ENCODE assay signal across 1 cellular context in genomic region chr4:114399085-114399484, GRCh38.
A peak's percentile ranks its signal among the peaks of the same experiment; 100 is the strongest.
TF ChIP-seq lines count a peak whose summit lies in the region.

No MANE protein-coding gene starts in this region.

TF ChIP-seq in WTC11, 78 proteins besides CTCF, POLR2A, EP300 and RAD21 (continued from another document):
- TF ChIP-seq E2F4 (CRISPR knock-in tag; IDR thresholded peaks at IDR 0.05; ENCODE audit: borderline replicate concordance, low read depth): no peak
- TF ChIP-seq ZNF138 (CRISPR knock-in tag; conservative IDR thresholded peaks at IDR 0.05): 0 out of 2 replicates have a peak, but pooled peaks have one; percentile 58
- no peak for TF ChIP-seq ZNF219 (CRISPR knock-in tag; IDR thresholded peaks at IDR 0.05; ENCODE audit: borderline replicate concordance)
- TF ChIP-seq ATF6 (CRISPR knock-in tag; IDR thresholded peaks at IDR 0.05): no peak
- no peak for TF ChIP-seq SOX15 (CRISPR knock-in tag; IDR thresholded peaks at IDR 0.05)
- 0 out of 2 replicates have a peak, but pooled peaks have one; percentile 43 for TF ChIP-seq MYBL2 (CRISPR knock-in tag; IDR thresholded peaks at IDR 0.05)
- TF ChIP-seq IRF1 (CRISPR knock-in tag; IDR thresholded peaks at IDR 0.05): no peak
- peak; percentile 80 for TF ChIP-seq MAX (CRISPR knock-in tag; IDR thresholded peaks at IDR 0.05)
- peak; percentile 89 for TF ChIP-seq ZNF423 (CRISPR knock-in tag; IDR thresholded peaks at IDR 0.05)
- no peak for TF ChIP-seq ZSCAN18 (CRISPR knock-in tag; IDR thresholded peaks at IDR 0.05)
- no peak for TF ChIP-seq MLX (CRISPR knock-in tag; IDR thresholded peaks at IDR 0.05)
- 0 out of 2 replicates have a peak, but pooled peaks have one; percentile 35 for TF ChIP-seq NR3C1 (CRISPR knock-in tag; conservative IDR thresholded peaks at IDR 0.05; ENCODE audit: low read depth)
- peak; percentile 83 for TF ChIP-seq USF2 (CRISPR knock-in tag; IDR thresholded peaks at IDR 0.05)
- TF ChIP-seq ZNF317 (CRISPR knock-in tag; IDR thresholded peaks at IDR 0.05; ENCODE audit: borderline replicate concordance, low read depth): no peak
- TF ChIP-seq ZNF232 (CRISPR knock-in tag; IDR thresholded peaks at IDR 0.05): peak; percentile 75; the same call in 1 of the 2 replicates
- TF ChIP-seq STAT6 (CRISPR knock-in tag; conservative IDR thresholded peaks at IDR 0.05; ENCODE audit: low read depth): 0 out of 2 replicates have a peak, but pooled peaks have one; percentile 79
- 0 out of 2 replicates have a peak, but pooled peaks have one; percentile 55 for TF ChIP-seq ETV6 (CRISPR knock-in tag; IDR thresholded peaks at IDR 0.05)
- no peak for TF ChIP-seq FOXP4 (CRISPR knock-in tag; IDR thresholded peaks at IDR 0.05)
- no peak for TF ChIP-seq ZMAT4 (CRISPR knock-in tag; IDR thresholded peaks at IDR 0.05)
- no peak; the same call in 1 of the 2 replicates for TF ChIP-seq FOXK1 (CRISPR knock-in tag; IDR thresholded peaks at IDR 0.05)
- TF ChIP-seq ZBTB43 (CRISPR knock-in tag; IDR thresholded peaks at IDR 0.05): no peak
- TF ChIP-seq TP53 (CRISPR knock-in tag; IDR thresholded peaks at IDR 0.05): 0 out of 2 replicates have a peak, but pooled peaks have one; percentile 48
- no peak for TF ChIP-seq NFYB (CRISPR knock-in tag; conservative IDR thresholded peaks at IDR 0.05; ENCODE audit: low read depth)
- no peak for TF ChIP-seq FOXJ3 (CRISPR knock-in tag; IDR thresholded peaks at IDR 0.05; ENCODE audit: borderline replicate concordance)
- 0 out of 2 replicates have a peak, but pooled peaks have one; percentile 8 for TF ChIP-seq ZNF416 (CRISPR knock-in tag; IDR thresholded peaks at IDR 0.05)
- TF ChIP-seq CDX4 (CRISPR knock-in tag; IDR thresholded peaks at IDR 0.05; ENCODE audit: borderline replicate concordance): no peak
- peak; percentile 85 for TF ChIP-seq ZNF532 (CRISPR knock-in tag; IDR thresholded peaks at IDR 0.05; ENCODE audit: borderline replicate concordance)
- no peak for TF ChIP-seq CREM (CRISPR knock-in tag; IDR thresholded peaks at IDR 0.05)
